In genomic region chr16:14635394-14636145, GRCh38 we compare ENCODE assay signal across 13 cellular contexts. TPM values are rescaled to one million over a fixed set of nuclear protein-coding genes. Genes with fewer than 3 reads are reported as not detected.
DNase-seq lines count a peak whose midpoint lies in the region; ATAC-seq and TF ChIP-seq lines count a peak whose summit lies in the region.
"Had no signal": no experiment of that assay in that cellular context is flagged by ENCODE, and none has a peak within 500 bp of the region (broad histone marks: within the 10 kb centered on the region; RNA-seq: fewer than 3 reads in every experiment).

No MANE protein-coding gene starts in this region.

- H4K20me1 ChIP-seq in H9 (ENCODE audit: control insufficient read depth, insufficient read depth, insufficient read length) = no peaks in the 10 kb centered on the region

- H3K9ac ChIP-seq in H9 (ENCODE audit: extremely low read depth, insufficient read length, low read length) (no peak overlapping the region), mucosa of stomach (ENCODE audit: low read length) (peak overlapping the region; percentile 20)

- H3K14ac ChIP-seq in H9 (ENCODE audit: insufficient read depth, low read length) = no peak overlapping the region

- no peak overlapping the region for H2BK15ac ChIP-seq in H9 (ENCODE audit: low read depth, low read length)

- H3K9me3 ChIP-seq in H9 (ENCODE audit: control insufficient read depth, low read depth, low read length) = no peaks in the 10 kb centered on the region
- no peaks in the 10 kb centered on the region for H3K9me3 ChIP-seq in mucosa of stomach (ENCODE audit: control insufficient read depth, low read length)
- H3K9me3 ChIP-seq: vagina had no signal

- no peak overlapping the region for H2BK12ac ChIP-seq in H9 (ENCODE audit: insufficient read length, low read depth, low read length)

- H3K4me3 ChIP-seq in mucosa of stomach (ENCODE audit: low read length) = no peak overlapping the region
- H3K4me3 ChIP-seq: vagina had no signal

- no peaks in the 10 kb centered on the region for H3K9me3 Mint-ChIP-seq in H9
- H3K9me3 Mint-ChIP-seq in central memory CD8-positive, alpha-beta T cell = peaks cover under 1% of the 10 kb centered on the region

- H2BK20ac ChIP-seq in H9 (ENCODE audit: low read depth, low read length, poor library complexity, severe bottlenecking) = no peak overlapping the region

- H3K4me3 Mint-ChIP-seq in H9 = peak overlapping the region; percentile 35 to 100
- H3K4me3 Mint-ChIP-seq in central memory CD8-positive, alpha-beta T cell = no peak overlapping the region

- no peak for ATAC-seq in central memory CD8-positive, alpha-beta T cell (replicated peaks; ENCODE audit: extremely low read depth, poor library complexity, severe bottlenecking)

- H3K36me3 Mint-ChIP-seq in H9 (ENCODE audit: insufficient read depth in 1 of 3, low read depth in 3 of 3) = peaks cover 12 to 39% (median 30%) of the 10 kb centered on the region in 3 experiments; a peak in 6 of 7 replicates
- peaks cover 22% of the 10 kb centered on the region for H3K36me3 Mint-ChIP-seq in central memory CD8-positive, alpha-beta T cell (ENCODE audit: insufficient read depth)

- H3K4me1 ChIP-seq in H9 (ENCODE audit: insufficient read depth, low read length) (peaks cover 5% of the 10 kb centered on the region; the same call in 1 of the 2 replicates), mucosa of stomach (ENCODE audit: control insufficient read depth, insufficient read depth, low read length) (peaks cover 57% of the 10 kb centered on the region)

- H3K27me3 Mint-ChIP-seq in H9 (ENCODE audit: low read depth) = no peaks in the 10 kb centered on the region
- H3K27me3 Mint-ChIP-seq in central memory CD8-positive, alpha-beta T cell = no peaks in the 10 kb centered on the region

- peaks cover 18% of the 10 kb centered on the region for H3K79me1 ChIP-seq in H9 (ENCODE audit: insufficient read depth, low read depth, low read length, poor library complexity, severe bottlenecking)

- no CpG with 5 or more reads among the region's 12 CpGs for WGBS in H9 (ENCODE audit: extremely low coverage, insufficient read length, low lambda C conversion rate)

- H3T11ph ChIP-seq in H9 (ENCODE audit: low read length) = peak overlapping the region; percentile 68

- H3K23ac ChIP-seq in H9 (ENCODE audit: insufficient read length, low read depth, low read length) = no peak overlapping the region

- H3K4ac ChIP-seq in H9 (ENCODE audit: low read depth, low read length) = no peak overlapping the region

- no peak overlapping the region for H3K56ac ChIP-seq in H9 (ENCODE audit: insufficient read length, low read depth, low read length)

- no peak overlapping the region for H2BK5ac ChIP-seq in H9 (ENCODE audit: insufficient read length, low read length)

- H3K4me2 ChIP-seq in H9 (ENCODE audit: insufficient read depth, insufficient read length, low read length) = peak overlapping the region; percentile 86

- H3K18ac ChIP-seq in H9 (ENCODE audit: insufficient read length, low read depth, low read length) = no peak overlapping the region

- H3K27me3 ChIP-seq in H9 (ENCODE audit: insufficient read depth, low read length) = no peaks in the 10 kb centered on the region
- H3K27me3 ChIP-seq in mucosa of stomach (ENCODE audit: control insufficient read depth, insufficient read depth, low read length) = no peaks in the 10 kb centered on the region
- H3K27me3 ChIP-seq: vagina had no signal

- no peak overlapping the region for H2AFZ ChIP-seq in H9 (ENCODE audit: low read length)

- H2AK5ac ChIP-seq in H9 (ENCODE audit: insufficient read length, low read length) = no peak overlapping the region

- no peak overlapping the region for H4K91ac ChIP-seq in H9 (ENCODE audit: insufficient read length, low read depth, low read length)

- H2BK120ac ChIP-seq in H9 (ENCODE audit: low read depth, low read length, poor library complexity, severe bottlenecking) = no peak overlapping the region

- peaks cover 11% of the 10 kb centered on the region for H3K23me2 ChIP-seq in H9 (ENCODE audit: insufficient read length, low read depth, low read length, poor library complexity, severe bottlenecking)

- H4K5ac ChIP-seq in H9 (ENCODE audit: insufficient read length, low read depth, low read length) = no peak overlapping the region

- H3K27ac ChIP-seq in 22Rv1 (peak overlapping the region; percentile 76), H9 (ENCODE audit: insufficient read length, low read depth, low read length) (peak overlapping the region; percentile 3)
- H3K27ac ChIP-seq: vagina had no signal

- H3K79me2 ChIP-seq in H9 (ENCODE audit: insufficient read depth, low read length) = peaks cover 27% of the 10 kb centered on the region; the same call in 1 of the 2 replicates

- DNase-seq in H9 = no peak
- DNase-seq in central memory CD8-positive, alpha-beta T cell (ENCODE audit: low spot score in 2 of 2) = no peak
- no peak for DNase-seq in putamen (ENCODE audit: low spot score)
- no peak for DNase-seq in globus pallidus (ENCODE audit: low spot score)
- no peak for DNase-seq in NCI-H510A (lab: John Stamatoyannopoulos, UW)
- no peak for DNase-seq in nucleus accumbens (lab: John Stamatoyannopoulos, UW)
- DNase-seq: hippocampal formation, NCI-H2171 treated with DMSO at 0.1 percent for 48 hours had no signal

- no peak for TF ChIP-seq CTCF in 22Rv1 (IDR thresholded peaks at IDR 0.05)
- TF ChIP-seq CTCF in H9 (conservative IDR thresholded peaks at IDR 0.05) = no peak

- H3K36me3 ChIP-seq in mucosa of stomach (ENCODE audit: control insufficient read depth, insufficient read depth, low read length) = peaks cover 8% of the 10 kb centered on the region

- H3K4me1 Mint-ChIP-seq in H9 = peaks cover 52 to 68% of the 10 kb centered on the region in 2 experiments
- H3K4me1 Mint-ChIP-seq in central memory CD8-positive, alpha-beta T cell = peaks cover 52% of the 10 kb centered on the region

- H3K27ac Mint-ChIP-seq in H9 = peak overlapping the region; percentile 80 to 99 (median 98)
- H3K27ac Mint-ChIP-seq in central memory CD8-positive, alpha-beta T cell (ENCODE audit: low read depth) = peak overlapping the region; percentile 61

- no peak overlapping the region for H4K8ac ChIP-seq in H9 (replicated peaks; ENCODE audit: insufficient read length, low read depth, low read length)

RNA-seq across cellular contexts. Expression of gene BFAR, which starts 2.8 kb away (rescaled TPM):
- total RNA-seq in H9 (2021) = 90.9 and 91.7 TPM in 2 replicates

RNA-seq across cellular contexts. Expression of gene PARN, which starts 5.5 kb away (rescaled TPM):
- total RNA-seq in H9 (2021) = 56.2 and 57.1 TPM in 2 replicates

RNA-seq across cellular contexts. Expression of gene PLA2G10, which starts 58.5 kb away (rescaled TPM):
- total RNA-seq in H9 (2021) = 1.0 and 2.2 TPM in 2 replicates
- total RNA-seq: M059J, myocyte, vagina had no signal
